ENCODE assay signal across 9 cellular contexts in the genomic region with DNA sequence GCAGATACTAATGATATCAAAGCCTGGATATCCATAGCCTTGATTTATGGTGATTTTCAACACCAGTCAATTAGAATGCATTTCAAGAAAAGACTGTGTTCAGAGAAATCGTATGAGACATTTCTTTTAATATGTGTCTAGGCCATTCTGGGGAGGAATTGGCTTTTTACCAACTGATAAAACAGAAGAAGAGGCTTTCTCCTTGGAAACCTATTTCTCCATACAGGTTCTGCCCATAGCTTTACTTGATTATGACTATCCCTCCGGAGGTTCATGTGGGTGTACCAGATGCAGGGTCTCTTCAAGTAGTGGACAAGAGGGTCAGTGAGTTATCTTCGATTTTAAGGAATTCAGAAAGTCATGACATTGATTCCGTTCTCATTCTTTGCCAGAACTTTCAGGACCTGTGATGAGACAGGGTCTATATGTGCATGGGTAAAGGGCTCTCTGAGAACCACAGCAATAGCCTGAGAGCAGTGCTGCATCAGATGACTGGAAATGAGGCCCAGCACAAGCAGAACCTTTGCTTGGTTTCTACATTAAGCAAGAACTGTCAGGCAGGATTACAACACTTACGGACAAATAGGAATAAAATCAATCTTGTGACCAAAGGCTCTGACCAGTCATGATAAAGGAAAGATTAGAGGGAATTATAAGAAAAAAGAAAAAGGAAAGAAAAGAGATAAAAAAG.
A peak's percentile ranks its signal among the peaks of the same experiment; 100 is the strongest.
DNase-seq lines count a peak whose midpoint lies in the region; ATAC-seq and TF ChIP-seq lines count a peak whose summit lies in the region.
"Had no signal": no experiment of that assay in that cellular context is flagged by ENCODE, and none has a peak within 500 bp of the region (broad histone marks: within the 10 kb centered on the region; RNA-seq: fewer than 3 reads in every experiment).

No MANE protein-coding gene starts in this region.

- no peak overlapping the region for H3K4ac ChIP-seq in neuronal stem cell (ENCODE audit: low read length)

- POLR2A ChIA-PET in PC-3 (lab: Charles Lee; ENCODE audit: unreplicated experiment) = no interaction called here

- no peak overlapping the region for H3K4me2 ChIP-seq in PC-3 (ENCODE audit: low read length)
- H3K4me2 ChIP-seq in neuronal stem cell (ENCODE audit: insufficient read depth, low read length, poor library complexity, severe bottlenecking) = no peak overlapping the region

- H3K23ac ChIP-seq in neuronal stem cell (ENCODE audit: low read depth, low read length, poor library complexity) = no peak overlapping the region

- BruUV-seq in PC-3 (replicated peaks; lab: Mats Ljungman, UMichigan) = no TSS peak

- H2AFZ ChIP-seq in PC-3 (ENCODE audit: low read length) (no peak overlapping the region), neuronal stem cell (ENCODE audit: low read length) (peak overlapping the region; percentile 23)

- H3K79me2 ChIP-seq in PC-3 (ENCODE audit: low read length) = no peaks in the 10 kb centered on the region

- H2BK12ac ChIP-seq in neuronal stem cell (ENCODE audit: low read length) = no peak overlapping the region

- no CpG with 5 or more reads among the region's 5 CpGs for WGBS in neuronal stem cell (ENCODE audit: extremely low coverage in 2 of 2, insufficient read length in 2 of 2, insufficient replicate concordance in 1 of 2), 2 donors

- no peaks in the 10 kb centered on the region for H3K9me2 ChIP-seq in PC-3 (replicated peaks; ENCODE audit: low read length)

- no peaks in the 10 kb centered on the region for H3K79me1 ChIP-seq in neuronal stem cell (ENCODE audit: low read depth, low read length)

- no peak overlapping the region for H4K91ac ChIP-seq in neuronal stem cell (ENCODE audit: low read depth, low read length, poor library complexity)

- no peak overlapping the region for H2AK5ac ChIP-seq in neuronal stem cell (ENCODE audit: low read depth, low read length)

- no peak overlapping the region for H2BK5ac ChIP-seq in neuronal stem cell (ENCODE audit: low read length)

- no peak overlapping the region for H3K14ac ChIP-seq in neuronal stem cell (ENCODE audit: low read length)

- H3K18ac ChIP-seq in neuronal stem cell (ENCODE audit: low read length) = no peak overlapping the region

- no peaks in the 10 kb centered on the region for H3K27me3 ChIP-seq in PC-3 (ENCODE audit: low read length)
- H3K27me3 ChIP-seq in neuronal stem cell (ENCODE audit: control insufficient read depth in 3 of 3, insufficient read depth in 3 of 3, low read depth in 1 of 3, low read length in 3 of 3) = no peaks in the 10 kb centered on the region

- no peak for ATAC-seq in PC-3
- ATAC-seq in GM19463 (IDR thresholded peaks at IDR 0.05; ENCODE audit: unreplicated experiment) = no peak
- no peak for ATAC-seq in GM19351 (IDR thresholded peaks at IDR 0.05; ENCODE audit: unreplicated experiment)

- no peak overlapping the region for H4K8ac ChIP-seq in neuronal stem cell (ENCODE audit: low read depth, low read length)

- H3K9ac ChIP-seq in PC-3 (ENCODE audit: low read length) (peak overlapping the region; percentile 42), neuronal stem cell (ENCODE audit: low read depth, low read length, poor library complexity) (no peak overlapping the region)

- DNase-seq in PC-3 = no peak
- DNase-seq in fibroblast of gingiva (ENCODE audit: low read depth) = peak; percentile 86
- no peak for DNase-seq in neuronal stem cell (ENCODE audit: low spot score)
- no peak for DNase-seq in activated CD4-positive, CD25-positive, alpha-beta regulatory T cell treated with anti-CD3 and anti-CD28 coated beads, Interleukin-2, amount 50 U/mL, for 72 hours
- no peak for DNase-seq in activated CD4-positive, alpha-beta T cell treated with anti-CD3 and anti-CD28 coated beads for 48 hours
- DNase-seq: T-helper 9 cell had no signal

- CTCF ChIA-PET in PC-3 (lab: Charles Lee) = no interaction called here

- intact Hi-C loops in PC-3 (cut with micrococcal nuclease) = loop anchor here (5.0 kb wide), 2 partner anchors 82 to 167 kb away; no protein-coding TSS in a partner anchor

- TF ChIP-seq CTCF in 22Rv1 (IDR thresholded peaks at IDR 0.05) (no peak), PC-3 (conservative IDR thresholded peaks at IDR 0.05; ENCODE audit: low read depth, low read length) (no peak)

- H3K4me1 ChIP-seq in PC-3 (ENCODE audit: insufficient read depth, low read length) (peaks cover 46% of the 10 kb centered on the region), neuronal stem cell (ENCODE audit: control insufficient read depth in 2 of 2, insufficient read depth in 1 of 2, low read depth in 1 of 2, low read length in 2 of 2) (peaks cover 9 to 23% of the 10 kb centered on the region in 2 donors)

- no peaks in the 10 kb centered on the region for H3F3A ChIP-seq in PC-3 (ENCODE audit: low read length, unreplicated experiment)

- H3K27ac ChIP-seq in 22Rv1 (peak overlapping the region; percentile 95), PC-3 (ENCODE audit: low read length) (peak overlapping the region; percentile 99), neuronal stem cell (replicated peaks; ENCODE audit: low read length) (no peak overlapping the region)

- H3K4me3 ChIP-seq in PC-3 (ENCODE audit: low read length) (no peak overlapping the region), neuronal stem cell (ENCODE audit: low read length in 2 of 2) (no peak overlapping the region)

- H3K9me3 ChIP-seq in PC-3 (ENCODE audit: low read length) (no peaks in the 10 kb centered on the region), neuronal stem cell (replicated peaks in 1 of 2; ENCODE audit: control insufficient read depth in 2 of 2, insufficient read depth in 1 of 2, low read depth in 1 of 2, low read length in 2 of 2) (no peaks in the 10 kb centered on the region)

- no peak overlapping the region for H2BK15ac ChIP-seq in neuronal stem cell (ENCODE audit: low read length)

- no peaks in the 10 kb centered on the region for H3K36me3 ChIP-seq in PC-3 (ENCODE audit: low read depth, low read length)
- H3K36me3 ChIP-seq in neuronal stem cell (replicated peaks in 1 of 2; ENCODE audit: control insufficient read depth in 2 of 2, insufficient read depth in 2 of 2, low read length in 2 of 2) = no peaks in the 10 kb centered on the region

- no peaks in the 10 kb centered on the region for H4K20me1 ChIP-seq in PC-3 (ENCODE audit: low read length)

- H2BK120ac ChIP-seq in neuronal stem cell (ENCODE audit: low read depth, low read length) = no peak overlapping the region
